In the genomic region with DNA sequence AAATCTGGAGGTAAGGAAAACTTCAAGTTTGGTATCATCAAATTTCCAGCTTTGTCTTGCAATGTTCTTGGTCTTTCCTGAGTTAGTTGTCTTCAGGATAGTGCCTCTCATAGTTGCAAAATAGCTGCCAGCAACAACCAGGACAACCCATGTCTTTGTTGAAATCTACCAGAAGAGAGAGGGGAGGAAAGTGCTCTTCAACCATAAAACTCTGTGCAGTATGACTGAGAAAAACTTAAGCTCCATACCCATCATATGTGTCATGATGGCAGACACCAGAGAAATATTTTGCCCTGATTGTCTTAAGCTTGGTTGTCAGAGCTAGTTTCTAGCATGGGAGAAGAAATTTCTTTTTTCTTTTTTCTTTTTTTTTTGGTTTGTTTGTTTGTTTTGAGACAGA, we compare ENCODE assay signal across 1 cellular context.
TF ChIP-seq lines count a peak whose summit lies in the region.

No MANE protein-coding gene starts in this region.

TF ChIP-seq in SK-N-SH, 30 proteins besides CTCF, POLR2A, EP300 and RAD21 (continued from another document):
- TF ChIP-seq, protein P1, sequence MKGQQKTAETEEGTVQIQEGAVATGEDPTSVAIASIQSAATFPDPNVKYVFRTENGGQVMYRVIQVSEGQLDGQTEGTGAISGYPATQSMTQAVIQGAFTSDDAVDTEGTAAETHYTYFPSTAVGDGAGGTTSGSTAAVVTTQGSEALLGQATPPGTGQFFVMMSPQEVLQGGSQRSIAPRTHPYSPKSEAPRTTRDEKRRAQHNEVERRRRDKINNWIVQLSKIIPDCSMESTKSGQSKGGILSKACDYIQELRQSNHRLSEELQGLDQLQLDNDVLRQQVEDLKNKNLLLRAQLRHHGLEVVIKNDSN (IDR thresholded peaks at IDR 0.05; ENCODE audit: borderline replicate concordance, low read depth) = no peak
- TF ChIP-seq RFX5 (IDR thresholded peaks at IDR 0.05; ENCODE audit: low read length) (no peak), FOXM1 (IDR thresholded peaks at IDR 0.05; ENCODE audit: low read depth) (no peak), EZH2phosphoT487 (IDR thresholded peaks at IDR 0.05; ENCODE audit: borderline replicate concordance, low read depth) (no peak), YY1 (IDR thresholded peaks at IDR 0.05; ENCODE audit: low read depth) (no peak)
